ENCODE assay signal across 8 cellular contexts in the genomic region with DNA sequence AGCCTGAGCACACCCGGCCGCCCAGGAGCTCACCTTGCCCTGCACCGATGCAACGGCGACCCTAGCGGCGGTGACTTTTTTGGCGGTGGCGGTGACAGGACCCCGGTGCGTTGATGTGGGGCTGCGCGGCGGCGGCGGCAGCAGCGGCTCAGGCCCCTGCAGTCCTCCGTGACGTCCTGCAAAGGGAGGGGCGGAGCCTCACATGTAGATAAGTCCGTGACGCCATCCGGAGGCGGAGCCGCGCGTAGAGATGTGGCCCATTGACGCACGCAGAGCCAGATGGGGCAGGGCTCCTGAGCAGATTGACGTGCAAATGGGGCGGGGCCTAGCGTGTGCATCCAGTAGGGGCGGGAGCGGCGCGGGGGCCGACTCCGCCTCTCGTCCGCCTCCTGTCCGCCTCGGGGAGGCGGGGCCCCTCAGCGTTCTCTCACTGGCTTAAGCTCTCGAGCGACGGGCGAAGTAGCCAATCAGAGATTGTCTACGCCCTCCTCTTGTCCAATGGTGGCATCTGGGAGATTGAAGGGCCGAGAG. TPM values are rescaled to one million over a fixed set of nuclear protein-coding genes. Genes with fewer than 3 reads are reported as not detected.
DNase-seq lines count a peak whose midpoint lies in the region; ATAC-seq, FAIRE-seq and TF ChIP-seq lines count a peak whose summit lies in the region.

A gene with protein sequence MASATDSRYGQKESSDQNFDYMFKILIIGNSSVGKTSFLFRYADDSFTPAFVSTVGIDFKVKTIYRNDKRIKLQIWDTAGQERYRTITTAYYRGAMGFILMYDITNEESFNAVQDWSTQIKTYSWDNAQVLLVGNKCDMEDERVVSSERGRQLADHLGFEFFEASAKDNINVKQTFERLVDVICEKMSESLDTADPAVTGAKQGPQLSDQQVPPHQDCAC (minus strand): TSS at position 180 of the 531 bp plus-strand sequence. CDS start 1,302 bp downstream, outside the sequence.

- H3K36me3 ChIP-seq in small intestine (ENCODE audit: control insufficient read depth in 2 of 2, insufficient read depth in 2 of 2, low read length in 2 of 2): no peaks in the 10 kb centered on the region

- H3K4me3 Mint-ChIP-seq in activated B cell treated with CpG ODN at 0.5 μM for 24 hours: peak within 1 kb of the TSS; percentile 92

- peaks cover 5% of the 10 kb centered on the region for H3K27me3 Mint-ChIP-seq in activated B cell treated with CpG ODN at 0.5 μM for 24 hours

- peaks cover 9% of the 10 kb centered on the region for H3K36me3 Mint-ChIP-seq in activated B cell treated with CpG ODN at 0.5 μM for 24 hours (ENCODE audit: low read depth)

- POLR2A ChIA-PET in activated B cell treated with CpG ODN at 0.5 μM for 24 hours (lab: Charles Lee): interaction anchor here (0.5 to 6.0 kb wide), 23 partner anchors 10 to 717 kb away, joined by 3 to 112 read pairs (median 6); a partner anchor contains a TSS

- peak within 1 kb of the TSS; percentile 37 to 78 for H3K4me3 ChIP-seq in small intestine (ENCODE audit: low read depth in 1 of 2, low read length in 2 of 2)

- peaks cover 2 to 4% of the 10 kb centered on the region in 2 donors for H3K4me1 ChIP-seq in small intestine (ENCODE audit: control insufficient read depth in 2 of 2, insufficient read depth in 1 of 2, low read depth in 1 of 2, low read length in 1 of 2)

- no peak for TF ChIP-seq CTCF in activated B cell treated with CpG ODN at 0.5 μM for 24 hours (IDR thresholded peaks at IDR 0.05)

- H3K27ac ChIP-seq in caudate nucleus (ENCODE audit: low read depth, low read length) (peak within 1 kb of the TSS; percentile 98), small intestine (ENCODE audit: low read depth in 1 of 2, low read length in 1 of 2) (peak within 1 kb of the TSS; percentile 67 to 96)

- no peaks in the 10 kb centered on the region for H3K27me3 ChIP-seq in small intestine (ENCODE audit: control insufficient read depth in 2 of 2, insufficient read depth in 2 of 2, low read length in 2 of 2)

- H3K4me1 Mint-ChIP-seq in activated B cell treated with CpG ODN at 0.5 μM for 24 hours: peaks cover 29% of the 10 kb centered on the region

- DNase-seq in AG08395 (ENCODE audit: low spot score) (peak; percentile 99), NCI-H226 (peak; percentile 100), activated B cell treated with CpG ODN at 0.5 μM for 24 hours (peak; percentile 95), caudate nucleus (lab: John Stamatoyannopoulos, UW) (peak; percentile 89 to 100 (median 100)), iPS-NIHi7 (ENCODE audit: extremely low spot score) (peak; percentile 95), small intestine (peak; percentile 100)

- ATAC-seq in GM18909 (IDR thresholded peaks at IDR 0.05; ENCODE audit: poor library complexity, unreplicated experiment): peak; percentile 92
- ATAC-seq in HG03175 (IDR thresholded peaks at IDR 0.05; ENCODE audit: unreplicated experiment): peak; percentile 90
- peak; percentile 86 for ATAC-seq in activated B cell treated with CpG ODN at 0.5 μM for 24 hours (ENCODE audit: low read depth)

- no peak for FAIRE-seq in small intestine (lab: Jason Lieb, UNC)

- no peaks in the 10 kb centered on the region for H3K9me3 Mint-ChIP-seq in activated B cell treated with CpG ODN at 0.5 μM for 24 hours

- WGBS in small intestine, 3 donors: 0% methylated on average over 41 to 50 of the region's 50 CpGs

- H3K27ac Mint-ChIP-seq in activated B cell treated with CpG ODN at 0.5 μM for 24 hours: peak within 1 kb of the TSS; percentile 87

- CTCF ChIA-PET in activated B cell treated with CpG ODN at 0.5 μM for 24 hours (lab: Charles Lee): interaction anchor here (1.2 to 2.7 kb wide), 5 partner anchors 12 to 184 kb away, joined by 3 to 12 read pairs (median 7); no protein-coding TSS in a partner anchor

- intact Hi-C loops in activated B cell treated with CpG ODN at 0.5 μM for 24 hours (cut with micrococcal nuclease): loop anchor here (1.0 to 2.0 kb wide), 10 partner anchors 12 to 432 kb away; a partner anchor contains a TSS

- H3K9me3 ChIP-seq in small intestine (ENCODE audit: control insufficient read depth, low read depth): no peaks in the 10 kb centered on the region

RNA-seq across cellular contexts. Expression of the gene that starts here (rescaled TPM):
- 3.8 and 4.1 TPM in 2 replicates for total RNA-seq in activated B cell treated with CpG ODN at 0.5 μM for 24 hours
- 1 to 10 TPM in 2 of 3 donors, under 1 TPM in 1; 0.81 to 6.0 (median 2.0) TPM for polyA plus RNA-seq in small intestine

Comparison
In these comparisons a context has a peak if more than half of its experiments do, and no peak if none do; other contexts are left out.
1. Peak in every context shown above with its lines: DNase-seq, ATAC-seq, H3K4me3 ChIP-seq and H3K27ac ChIP-seq.